In the genomic region with DNA sequence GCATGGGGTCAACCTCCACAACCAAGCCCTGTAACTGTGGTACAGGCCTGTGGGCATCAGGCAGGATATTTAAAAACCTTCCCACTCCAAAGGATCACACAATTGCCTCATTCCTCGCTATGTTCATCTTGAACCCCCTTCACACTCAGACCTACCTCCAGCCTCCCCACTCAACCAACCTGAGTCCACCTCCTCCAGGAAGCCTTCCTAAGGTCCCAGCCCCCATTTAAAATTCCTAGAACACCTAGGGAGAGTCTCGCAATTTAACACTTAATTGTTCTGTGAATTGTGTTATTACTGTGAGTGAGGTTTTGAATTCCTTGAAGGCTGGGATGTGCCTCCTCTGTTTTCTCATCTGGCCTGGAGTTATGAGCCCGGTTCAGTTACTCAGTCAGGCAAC, we compare ENCODE assay signal across 14 cellular contexts.
DNase-seq lines count a peak whose midpoint lies in the region; ATAC-seq and TF ChIP-seq lines count a peak whose summit lies in the region.
"Had no signal": no experiment of that assay in that cellular context is flagged by ENCODE, and none has a peak within 500 bp of the region (broad histone marks: within the 10 kb centered on the region; RNA-seq: fewer than 3 reads in every experiment).

No MANE protein-coding gene starts in this region.

- H3K36me3 ChIP-seq in trophoblast cell (ENCODE audit: control insufficient read depth in 1 of 2, insufficient read depth in 2 of 2, low read length in 2 of 2) (no peaks in the 10 kb centered on the region), heart left ventricle (no peaks in the 10 kb centered on the region)
- H3K36me3 ChIP-seq: esophagus muscularis mucosa, SJCRH30 had no signal

- H3K79me1 ChIP-seq in trophoblast cell (ENCODE audit: low read length), result peaks cover 16% of the 10 kb centered on the region

- H2BK5ac ChIP-seq in trophoblast cell (ENCODE audit: low read depth, low read length, poor library complexity), result peak overlapping the region; percentile 18

- no peak overlapping the region for H3K14ac ChIP-seq in trophoblast cell (ENCODE audit: low read length)

- no peak overlapping the region for H3K23ac ChIP-seq in trophoblast cell (ENCODE audit: low read length)

- TF ChIP-seq POLR2A in heart left ventricle (IDR thresholded peaks at IDR 0.05), result no peak

- no peak overlapping the region for H2AFZ ChIP-seq in trophoblast cell (ENCODE audit: insufficient read depth, low read length, poor library complexity)

- no peak overlapping the region for H3K4me2 ChIP-seq in trophoblast cell (ENCODE audit: low read length)

- WGBS in trophoblast cell (ENCODE audit: extremely low coverage, insufficient coverage, insufficient read length), result no CpG with 5 or more reads among the region's 3 CpGs
- WGBS in heart left ventricle, 4 donors, result 94 to 98% (median 96%) methylated on average over 3 of the region's 3 CpGs

- CTCF ChIA-PET in AG04450 (lab: Charles Lee), result no interaction called here
- CTCF ChIA-PET in RWPE1 (lab: Yijun Ruan, JAX), result no interaction called here

- H3K18ac ChIP-seq in trophoblast cell (ENCODE audit: low read length), result no peak overlapping the region

- H3K27ac ChIP-seq in AG04450 (ENCODE audit: low read depth, low read length), result peak overlapping the region; percentile 98
- H3K27ac ChIP-seq in RWPE1, result peak overlapping the region; percentile 91
- H3K27ac ChIP-seq in epithelial cell of prostate, result peak overlapping the region; percentile 98
- H3K27ac ChIP-seq in trophoblast cell (ENCODE audit: low read depth, low read length), result no peak overlapping the region
- peak overlapping the region in 1 of 12 donors; percentile 37 for H3K27ac ChIP-seq in heart left ventricle
- H3K27ac ChIP-seq: SJCRH30, VCaP had no signal

- H3K27me3 ChIP-seq in AG04450 (ENCODE audit: control insufficient read depth, insufficient read depth, low read length) (no peaks in the 10 kb centered on the region), trophoblast cell (ENCODE audit: insufficient read depth, low read length) (no peaks in the 10 kb centered on the region), heart left ventricle (no peaks in the 10 kb centered on the region)

- no peak overlapping the region for H4K12ac ChIP-seq in trophoblast cell (ENCODE audit: low read depth, low read length)

- intact Hi-C loops in heart left ventricle (cut with DNase I), result no loop called here

- no peak for ATAC-seq in esophagus mucosa
- ATAC-seq in heart left ventricle, result no peak
- no peak for ATAC-seq in omental fat pad (ENCODE audit: low FRiP score)
- ATAC-seq: activated naive CD8-positive, alpha-beta T cell treated with anti-CD3 and anti-CD28 coated beads, Interleukin-2, amount 50 U/mL, for 24 hours had no signal

- H2BK120ac ChIP-seq in trophoblast cell (ENCODE audit: insufficient read depth, low read length, poor library complexity), result peak overlapping the region; percentile 15

- H3K9me3 ChIP-seq in AG04450 (ENCODE audit: control insufficient read depth, insufficient read depth, low read length) (no peaks in the 10 kb centered on the region), trophoblast cell (ENCODE audit: insufficient read depth, low read depth, low read length) (no peaks in the 10 kb centered on the region), heart left ventricle (no peaks in the 10 kb centered on the region)
- H3K9me3 ChIP-seq: esophagus muscularis mucosa, SJCRH30 had no signal

- H3K4me1 ChIP-seq in trophoblast cell (ENCODE audit: control insufficient read depth in 1 of 2, insufficient read depth in 2 of 2, low read length in 2 of 2) (peaks cover 14 to 17% of the 10 kb centered on the region in 2 experiments), heart left ventricle (peaks cover 0 to 35% (median 9%) of the 10 kb centered on the region in 12 donors)

- H4K91ac ChIP-seq in trophoblast cell (ENCODE audit: low read depth, low read length), result peak overlapping the region; percentile 12

- H3K4me3 ChIP-seq in AG04450 (ENCODE audit: low read depth, low read length) (no peak overlapping the region), trophoblast cell (ENCODE audit: low read depth, low read length) (no peak overlapping the region), heart left ventricle (no peak overlapping the region)
- H3K4me3 ChIP-seq: esophagus muscularis mucosa, SJCRH30 had no signal

- peaks cover 2% of the 10 kb centered on the region for H3K79me2 ChIP-seq in trophoblast cell (ENCODE audit: control insufficient read depth, insufficient read depth, low read length, poor library complexity)

- H2AK5ac ChIP-seq in trophoblast cell (ENCODE audit: low read length), result peak overlapping the region; percentile 45

- H3K9ac ChIP-seq in trophoblast cell (ENCODE audit: low read length), result no peak overlapping the region

- no peak for DNase-seq in AG04450 (ENCODE audit: low read depth, low spot score)
- no peak for DNase-seq in RWPE1 (ENCODE audit: low spot score)
- no peak for DNase-seq in epithelial cell of prostate (ENCODE audit: low read depth, low spot score)
- no peak for DNase-seq in trophoblast cell
- no peak for DNase-seq in heart left ventricle
- DNase-seq in NCI-H446 (lab: John Stamatoyannopoulos, UW), result no peak
- no peak for DNase-seq in omental fat pad (ENCODE audit: low spot score)
- DNase-seq: activated naive CD8-positive, alpha-beta T cell treated with anti-CD3 and anti-CD28 coated beads, Interleukin-2, amount 50 U/mL, for 24 hours; cortex of kidney; NCI-H1048 had no signal

- no peak overlapping the region for H3K4ac ChIP-seq in trophoblast cell (ENCODE audit: low read depth, low read length)

- POLR2A ChIA-PET in AG04450 (lab: Yijun Ruan, JAX) (interaction anchor here (0.9 to 2.0 kb wide), 4 partner anchors 10 to 103 kb away, joined by 3 to 6 read pairs (median 4); no protein-coding TSS in a partner anchor), RWPE1 (lab: Yijun Ruan, JAX; ENCODE audit: low non-redundant PET) (no interaction called here)

- peak overlapping the region; percentile 32 for H2BK12ac ChIP-seq in trophoblast cell (ENCODE audit: low read length)

- TF ChIP-seq CTCF in AG04450 (IDR thresholded peaks at IDR 0.05; ENCODE audit: low read depth, low read length) (no peak), RWPE1 (conservative IDR thresholded peaks at IDR 0.05; ENCODE audit: low read depth) (no peak), heart left ventricle (IDR thresholded peaks at IDR 0.05) (no peak), omental fat pad (IDR thresholded peaks at IDR 0.05) (no peak)

- no peak overlapping the region for H4K8ac ChIP-seq in trophoblast cell (ENCODE audit: low read depth, low read length)
